In genomic region chrX:129678881-129679195, GRCh38 we compare ENCODE assay signal across 8 cellular contexts. TPM values are rescaled to one million over a fixed set of nuclear protein-coding genes. Genes with fewer than 3 reads are reported as not detected.
DNase-seq lines count a peak whose midpoint lies in the region; ATAC-seq and TF ChIP-seq lines count a peak whose summit lies in the region.
"Had no signal": no experiment of that assay in that cellular context is flagged by ENCODE, and none has a peak within 500 bp of the region (broad histone marks: within the 10 kb centered on the region; RNA-seq: fewer than 3 reads in every experiment).

No MANE protein-coding gene starts in this region.

- no peak for ATAC-seq in gastrocnemius medialis
- ATAC-seq in HG03045 (IDR thresholded peaks at IDR 0.05; ENCODE audit: unreplicated experiment): no peak

- peak overlapping the region; percentile 22; the same call in 1 of the 2 replicates for H3K9ac ChIP-seq in MM.1S (ENCODE audit: low read length)
- peak overlapping the region in 1 of 2 donors; percentile 16 for H3K9ac ChIP-seq in colonic mucosa (ENCODE audit: low read depth in 2 of 2, low read length in 2 of 2)

- H3K4me1 ChIP-seq in MM.1S (ENCODE audit: low read length): 0 out of 2 replicates have a peak, but pooled peaks cover 4% of the 10 kb centered on the region
- no peaks in the 10 kb centered on the region for H3K4me1 ChIP-seq in colonic mucosa
- peaks cover 0 to 9% of the 10 kb centered on the region in 2 donors for H3K4me1 ChIP-seq in gastrocnemius medialis

- H3K4me2 ChIP-seq in MM.1S (ENCODE audit: low read depth, low read length): peak overlapping the region; percentile 71; the same call in 1 of the 2 replicates

- no peak for TF ChIP-seq POLR2A in gastrocnemius medialis (IDR thresholded peaks at IDR 0.05)

- no peaks in the 10 kb centered on the region for H3K9me2 ChIP-seq in MM.1S (replicated peaks; ENCODE audit: insufficient read depth, low read length)

- TF ChIP-seq CTCF in MM.1S (IDR thresholded peaks at IDR 0.05; ENCODE audit: low read length): no peak
- no peak for TF ChIP-seq CTCF in colonic mucosa (IDR thresholded peaks at IDR 0.05)
- TF ChIP-seq CTCF in gastrocnemius medialis (IDR thresholded peaks at IDR 0.05 in 4 of 5, conservative IDR thresholded peaks at IDR 0.05 in 1 of 5): no peak

- no peaks in the 10 kb centered on the region for H3K36me3 ChIP-seq in MM.1S (replicated peaks; ENCODE audit: insufficient read depth, low read length)
- H3K36me3 ChIP-seq in colonic mucosa: no peaks in the 10 kb centered on the region
- H3K36me3 ChIP-seq in gastrocnemius medialis: no peaks in the 10 kb centered on the region

- no peaks in the 10 kb centered on the region for H3K79me2 ChIP-seq in MM.1S (ENCODE audit: low read length)

- intact Hi-C loops in colonic mucosa (cut with DNase I): no loop called here
- intact Hi-C loops in gastrocnemius medialis (cut with DNase I; ENCODE audit: low total_unique reads): no loop called here

- peak overlapping the region; percentile 48 for H3K4me3 ChIP-seq in MM.1S (ENCODE audit: low read length)
- H3K4me3 ChIP-seq in colonic mucosa: peak overlapping the region; percentile 32
- H3K4me3 ChIP-seq in gastrocnemius medialis: peak overlapping the region in 3 of 4 donors; percentile 48 to 68 (median 50)

- no peaks in the 10 kb centered on the region for H3F3A ChIP-seq in MM.1S (ENCODE audit: insufficient read depth, low read length)

- H3K9me3 ChIP-seq in MM.1S (replicated peaks; ENCODE audit: insufficient read depth, low read length) (no peaks in the 10 kb centered on the region), colonic mucosa (no peaks in the 10 kb centered on the region), gastrocnemius medialis (no peaks in the 10 kb centered on the region)

- peak overlapping the region; percentile 10; the same call in 1 of the 2 replicates for H2AFZ ChIP-seq in MM.1S (ENCODE audit: low read length)

- H3K27me3 ChIP-seq in MM.1S (replicated peaks; ENCODE audit: insufficient read depth, low read length): no peaks in the 10 kb centered on the region
- no peaks in the 10 kb centered on the region for H3K27me3 ChIP-seq in colonic mucosa
- no peaks in the 10 kb centered on the region for H3K27me3 ChIP-seq in gastrocnemius medialis

- no peaks in the 10 kb centered on the region for H4K20me1 ChIP-seq in MM.1S (ENCODE audit: insufficient read depth, low read length)

- in situ Hi-C loops in gastrocnemius medialis (cut with MboI; ENCODE audit: low sequenced_read_pairs in 4 of 4): no loop called here

- DNase-seq in ELF-1 (ENCODE audit: low read depth, low spot score) (peak; percentile 23), MM.1S (no peak), colonic mucosa (no peak), gastrocnemius medialis (no peak), GDM1 (lab: John Stamatoyannopoulos, UW) (no peak), cerebellar nuclear complex (lab: John Stamatoyannopoulos, UW) (no peak)

- H3K27ac ChIP-seq in MM.1S (ENCODE audit: low read length) (no peak overlapping the region), colonic mucosa (peak overlapping the region; percentile 73), gastrocnemius medialis (peak overlapping the region in 3 of 4 donors; percentile 86 to 92 (median 86))

RNA-seq across cellular contexts. Expression of gene APLN, which starts 24.1 kb away (rescaled TPM):
- total RNA-seq in colonic mucosa (1 to 10 TPM in 1 of 2 donors, under 1 TPM in 1; 0.15 to 2.7 TPM), gastrocnemius medialis (not detected)

RNA-seq across cellular contexts. Expression of gene XPNPEP2, which starts 59.9 kb away (rescaled TPM):
- 10 to 100 TPM in 1 of 2 donors, 1 to 10 TPM in 1; 2.6 to 11.7 TPM for total RNA-seq in colonic mucosa
- 1 to 10 TPM in 2 of 4 donors, under 1 TPM in 2; 0.15 to 2.0 (median 0.87) TPM for total RNA-seq in gastrocnemius medialis
- total RNA-seq: dermis microvascular lymphatic vessel endothelial cell had no signal
